25 cellular contexts compared by ENCODE assay signal in genomic region chr6:121691126-121691540, GRCh38.
DNase-seq lines count a peak whose midpoint lies in the region; ATAC-seq, FAIRE-seq and TF ChIP-seq lines count a peak whose summit lies in the region.
"Had no signal": no experiment of that assay in that cellular context is flagged by ENCODE, and none has a peak within 500 bp of the region (broad histone marks: within the 10 kb centered on the region; RNA-seq: fewer than 3 reads in every experiment).

No MANE protein-coding gene starts in this region.

- H4K20me1 ChIP-seq in astrocyte (ENCODE audit: insufficient read depth, low read length) = no peaks in the 10 kb centered on the region
- H4K20me1 ChIP-seq in keratinocyte (ENCODE audit: control insufficient read depth, extremely low read depth, insufficient read depth, low read length) = no peaks in the 10 kb centered on the region

- TF ChIP-seq CTCF in astrocyte (IDR thresholded peaks at IDR 0.05; ENCODE audit: insufficient read depth, low read depth, low read length) (no peak), keratinocyte (optimal IDR thresholded peaks at IDR 0.05 in 1 of 3, IDR thresholded peaks at IDR 0.05 in 1 of 3, conservative IDR thresholded peaks at IDR 0.05 in 1 of 3; ENCODE audit: extremely low read depth in 1 of 3, insufficient read depth in 2 of 3, low read length in 3 of 3) (no peak), natural killer cell (IDR thresholded peaks at IDR 0.05) (no peak)

- no peaks in the 10 kb centered on the region for H3K27me3 ChIP-seq in ACC112 (ENCODE audit: insufficient read depth, low read length)
- H3K27me3 ChIP-seq in astrocyte (ENCODE audit: insufficient read depth, low read length) = no peaks in the 10 kb centered on the region
- no peaks in the 10 kb centered on the region for H3K27me3 ChIP-seq in keratinocyte (ENCODE audit: control insufficient read depth, extremely low read depth, insufficient read depth, low read length)
- H3K27me3 ChIP-seq: tibial artery had no signal

- H3K9me1 ChIP-seq in keratinocyte (ENCODE audit: control insufficient read depth, extremely low read depth, insufficient read depth, low read length) = no peaks in the 10 kb centered on the region

- peak overlapping the region; percentile 6 for H3K27ac Mint-ChIP-seq in astrocyte (ENCODE audit: unreplicated experiment)
- no peak overlapping the region for H3K27ac Mint-ChIP-seq in natural killer cell
- H3K27ac Mint-ChIP-seq: CD4-positive, CD25-positive, alpha-beta regulatory T cell; stimulated activated naive B cell treated with anti-CD40 and anti-IgM and Interleukin-4, amounts not matched to agents 10 μg/mL and 1 μg/mL and 100 μg/mL, for 72 hours had no signal

- FAIRE-seq in HTR-8/SVneo (lab: Jason Lieb, UNC) (peak; percentile 91), astrocyte (lab: Jason Lieb, UNC) (peak; percentile 94), keratinocyte (lab: Jason Lieb, UNC) (peak; percentile 71)
- FAIRE-seq: GM18507, TTC549 had no signal

- H3K36me3 Mint-ChIP-seq in astrocyte (ENCODE audit: low read depth, unreplicated experiment) (no peaks in the 10 kb centered on the region), natural killer cell (no peaks in the 10 kb centered on the region)
- H3K36me3 Mint-ChIP-seq: CD4-positive, CD25-positive, alpha-beta regulatory T cell; stimulated activated naive B cell treated with anti-CD40 and anti-IgM and Interleukin-4, amounts not matched to agents 10 μg/mL and 1 μg/mL and 100 μg/mL, for 72 hours had no signal

- H2AFZ ChIP-seq in ACC112 (ENCODE audit: low read length, unreplicated experiment) (no peak overlapping the region), astrocyte (ENCODE audit: low read depth, low read length) (no peak overlapping the region), keratinocyte (ENCODE audit: control insufficient read depth, low read length) (no peak overlapping the region)

- H3K36me3 ChIP-seq in ACC112 (ENCODE audit: insufficient read depth, low read length) = no peaks in the 10 kb centered on the region
- no peaks in the 10 kb centered on the region for H3K36me3 ChIP-seq in astrocyte (ENCODE audit: insufficient read depth, low read length)
- no peaks in the 10 kb centered on the region for H3K36me3 ChIP-seq in keratinocyte (ENCODE audit: control insufficient read depth in 2 of 2, extremely low read depth in 1 of 2, insufficient read depth in 2 of 2, low read length in 2 of 2)
- H3K36me3 ChIP-seq: tibial artery had no signal

- peak overlapping the region; percentile 22 for H3K9ac ChIP-seq in astrocyte (ENCODE audit: low read length)
- H3K9ac ChIP-seq in keratinocyte (ENCODE audit: control insufficient read depth, extremely low read depth, insufficient read depth, low read length) = no peak overlapping the region

- H3K4me1 ChIP-seq in ACC112 (ENCODE audit: control insufficient read depth, insufficient read depth, low read length, unreplicated experiment) (peaks cover 48% of the 10 kb centered on the region), astrocyte (ENCODE audit: insufficient read depth, low read length) (peaks cover 28% of the 10 kb centered on the region), keratinocyte (ENCODE audit: control insufficient read depth, extremely low read depth, insufficient read depth, low read length) (peaks cover 4% of the 10 kb centered on the region)

- DNase-seq in HTR-8/SVneo (ENCODE audit: insufficient read length, low spot score) = peak; percentile 26
- peak; percentile 67 for DNase-seq in astrocyte (ENCODE audit: low read depth)
- no peak for DNase-seq in keratinocyte (ENCODE audit: low read depth, low spot score)
- DNase-seq in NCI-H748 (lab: John Stamatoyannopoulos, UW; ENCODE audit: unreplicated experiment) = no peak
- no peak for DNase-seq in natural killer cell
- DNase-seq: activated CD4-positive, alpha-beta T cell treated with anti-CD3 and anti-CD28 coated beads for 4 hours; activated effector memory CD4-positive, alpha-beta T cell treated with Interleukin-2 at 50 U/mL for 16 hours; amygdala; CD4-positive, CD25-positive, alpha-beta regulatory T cell; effector CD8-positive, alpha-beta T cell; GOT3; hypothalamus; Kasumi-1; NCI-H1436 treated with DMSO at 0.1 percent for 48 hours; NK-92 treated with Interleukin-12 subunit alpha and Interleukin-12 subunit beta, amount 100 ng/mL, for 24 hours; stimulated activated CD4-positive, alpha-beta T cell treated with anti-CD3 and anti-CD28 coated beads, Interleukin-15, amount 100 ng/mL, for 24 hours; stimulated activated naive B cell treated with anti-CD40 and anti-IgM and Interleukin-4, amounts not matched to agents 10 μg/mL and 1 μg/mL and 100 μg/mL, for 72 hours; tibial artery had no signal

- H3K4me3 ChIP-seq in ACC112 (ENCODE audit: low read depth, low read length) (peak overlapping the region; percentile 55; the same call in 1 of the 2 replicates), astrocyte (ENCODE audit: insufficient read depth, low read depth, low read length) (no peak overlapping the region), keratinocyte (ENCODE audit: control insufficient read depth in 2 of 3, extremely low read depth in 1 of 3, insufficient read depth in 2 of 3, low read depth in 1 of 3, low read length in 3 of 3) (no peak overlapping the region)
- H3K4me3 ChIP-seq: tibial artery had no signal

- H3K9me3 ChIP-seq in astrocyte (ENCODE audit: insufficient read depth, low read depth, low read length) = no peaks in the 10 kb centered on the region
- H3K9me3 ChIP-seq in keratinocyte (ENCODE audit: control insufficient read depth, low read depth, low read length) = no peaks in the 10 kb centered on the region
- H3K9me3 ChIP-seq: tibial artery had no signal

- intact Hi-C loops in natural killer cell (cut with micrococcal nuclease) = no loop called here

- ATAC-seq in natural killer cell (no peak), HG03460 (IDR thresholded peaks at IDR 0.05; ENCODE audit: unreplicated experiment) (no peak), HG03439 (IDR thresholded peaks at IDR 0.05; ENCODE audit: unreplicated experiment) (no peak)
- ATAC-seq: stimulated activated naive B cell treated with anti-CD40 and anti-IgM and Interleukin-4, amounts not matched to agents 10 μg/mL and 1 μg/mL and 100 μg/mL, for 72 hours had no signal

- H3K9me3 Mint-ChIP-seq in astrocyte (ENCODE audit: unreplicated experiment) (no peaks in the 10 kb centered on the region), natural killer cell (peaks cover 5 to 8% of the 10 kb centered on the region in 2 donors)
- H3K9me3 Mint-ChIP-seq: neural crest cell had no signal

- dilution Hi-C loops in keratinocyte (cut with MboI; ENCODE audit: extremely low pct_ligation_motif_present, low sequenced_read_pairs) = no loop called here

- H3K4me3 Mint-ChIP-seq in astrocyte (ENCODE audit: unreplicated experiment) = no peak overlapping the region
- no peak overlapping the region for H3K4me3 Mint-ChIP-seq in natural killer cell
- H3K4me3 Mint-ChIP-seq: CD4-positive, CD25-positive, alpha-beta regulatory T cell; neural crest cell; stimulated activated naive B cell treated with anti-CD40 and anti-IgM and Interleukin-4, amounts not matched to agents 10 μg/mL and 1 μg/mL and 100 μg/mL, for 72 hours had no signal

- H3K79me2 ChIP-seq in ACC112 (ENCODE audit: control insufficient read depth, insufficient read depth, low read length, unreplicated experiment) (no peaks in the 10 kb centered on the region), astrocyte (ENCODE audit: insufficient read depth, low read length) (no peaks in the 10 kb centered on the region), keratinocyte (ENCODE audit: control insufficient read depth, insufficient read depth, low read length) (no peaks in the 10 kb centered on the region)

- H3K27me3 Mint-ChIP-seq in astrocyte (ENCODE audit: low read depth, unreplicated experiment) (no peaks in the 10 kb centered on the region), natural killer cell (ENCODE audit: low read depth in 2 of 2) (no peaks in the 10 kb centered on the region)
- H3K27me3 Mint-ChIP-seq: CD4-positive, CD25-positive, alpha-beta regulatory T cell; stimulated activated naive B cell treated with anti-CD40 and anti-IgM and Interleukin-4, amounts not matched to agents 10 μg/mL and 1 μg/mL and 100 μg/mL, for 72 hours had no signal

- H3K27ac ChIP-seq in ACC112 (ENCODE audit: low read depth, low read length) = peak overlapping the region; percentile 77
- peak overlapping the region; percentile 51 for H3K27ac ChIP-seq in astrocyte (ENCODE audit: low read depth, low read length)
- H3K27ac ChIP-seq in keratinocyte (ENCODE audit: control insufficient read depth, insufficient read depth, low read length) = no peak overlapping the region
- H3K27ac ChIP-seq: RWPE1 had no signal

- H3K4me1 Mint-ChIP-seq in astrocyte (ENCODE audit: low read depth, unreplicated experiment) = peaks cover 39% of the 10 kb centered on the region
- H3K4me1 Mint-ChIP-seq in natural killer cell = no peaks in the 10 kb centered on the region
- H3K4me1 Mint-ChIP-seq: CD4-positive, CD25-positive, alpha-beta regulatory T cell; stimulated activated naive B cell treated with anti-CD40 and anti-IgM and Interleukin-4, amounts not matched to agents 10 μg/mL and 1 μg/mL and 100 μg/mL, for 72 hours had no signal

- H3K4me2 ChIP-seq in astrocyte (ENCODE audit: low read length) = peak overlapping the region; percentile 46
- H3K4me2 ChIP-seq in keratinocyte (ENCODE audit: control insufficient read depth, extremely low read depth, insufficient read depth, low read depth, low read length) = no peak overlapping the region

Comparison
In these comparisons a context has a peak if more than half of its experiments do, and no peak if none do; other contexts are left out.
1. DNase-seq: peak in HTR-8/SVneo (single experiment) and astrocyte (single experiment); none in keratinocyte (single experiment), NCI-H748 (single experiment) and natural killer cell (single experiment).